ENCODE assay signal across 15 cellular contexts in genomic region chr1:66733348-66734017, GRCh38. TPM values are rescaled to one million over a fixed set of nuclear protein-coding genes. Genes with fewer than 3 reads are reported as not detected.
A peak's percentile ranks its signal among the peaks of the same experiment; 100 is the strongest.
DNase-seq lines count a peak whose midpoint lies in the region; ATAC-seq and TF ChIP-seq lines count a peak whose summit lies in the region.
"Had no signal": no experiment of that assay in that cellular context is flagged by ENCODE, and none has a peak within 500 bp of the region (broad histone marks: within the 10 kb centered on the region; RNA-seq: fewer than 3 reads in every experiment).

No MANE protein-coding gene starts in this region.

- H3K27me3 Mint-ChIP-seq in activated CD8-positive, alpha-beta T cell treated with anti-CD3 and anti-CD28 coated beads, Interleukin-2, amount 10 ng/mL, durations not matched to agents 7 days and 5 days (ENCODE audit: low read depth): no peaks in the 10 kb centered on the region

- H3K27me3 ChIP-seq in ACC112 (ENCODE audit: insufficient read depth, low read length): no peaks in the 10 kb centered on the region
- H3K27me3 ChIP-seq in OCI-LY3 (ENCODE audit: low read depth, low read length): no peaks in the 10 kb centered on the region
- H3K27me3 ChIP-seq: ascending aorta had no signal

- H3K79me2 ChIP-seq in ACC112 (ENCODE audit: control insufficient read depth, insufficient read depth, low read length, unreplicated experiment) (no peaks in the 10 kb centered on the region), OCI-LY3 (ENCODE audit: low read length) (no peaks in the 10 kb centered on the region)

- H3K9ac ChIP-seq in OCI-LY3 (ENCODE audit: low read length): 0 out of 2 replicates have a peak overlapping the region, but pooled peaks have one; percentile 3

- H3K36me3 Mint-ChIP-seq in activated CD8-positive, alpha-beta T cell treated with anti-CD3 and anti-CD28 coated beads, Interleukin-2, amount 10 ng/mL, durations not matched to agents 7 days and 5 days (ENCODE audit: low read depth): no peaks in the 10 kb centered on the region
- H3K36me3 Mint-ChIP-seq: CD4-positive, CD25-positive, alpha-beta regulatory T cell had no signal

- no peak overlapping the region for H3K4me3 Mint-ChIP-seq in activated CD8-positive, alpha-beta T cell treated with anti-CD3 and anti-CD28 coated beads, Interleukin-2, amount 10 ng/mL, durations not matched to agents 7 days and 5 days
- H3K4me3 Mint-ChIP-seq: CD4-positive, CD25-positive, alpha-beta regulatory T cell; IgD-negative memory B cell had no signal

- DNase-seq in dermis blood vessel endothelial cell (peak; percentile 35), HEK293T (ENCODE audit: extremely low spot score) (no peak), NCI-H1930 (lab: John Stamatoyannopoulos, UW) (no peak), left ventricle myocardium superior (no peak)
- no peak for DNase-seq in activated CD8-positive, alpha-beta T cell treated with anti-CD3 and anti-CD28 coated beads, Interleukin-2, amount 10 ng/mL, durations not matched to agents 7 days and 5 days
- DNase-seq: activated CD8-positive, alpha-beta memory T cell treated with anti-CD3 and anti-CD28 coated beads, Interleukin-2, amount 50 U/mL, for 48 hours; left cardiac atrium; NCI-H510A treated with DMSO at 0.1 percent for 48 hours; stimulated activated naive CD4-positive, alpha-beta T cell treated with Interleukin-2 at 50 U/mL for 16 hours had no signal

- no peaks in the 10 kb centered on the region for H3K36me3 ChIP-seq in ACC112 (ENCODE audit: insufficient read depth, low read length)
- no peaks in the 10 kb centered on the region for H3K36me3 ChIP-seq in OCI-LY3 (replicated peaks; ENCODE audit: low read depth, low read length)

- no peak overlapping the region for H3K27ac Mint-ChIP-seq in activated CD8-positive, alpha-beta T cell treated with anti-CD3 and anti-CD28 coated beads, Interleukin-2, amount 10 ng/mL, durations not matched to agents 7 days and 5 days
- H3K27ac Mint-ChIP-seq: CD4-positive, CD25-positive, alpha-beta regulatory T cell had no signal

- H3K4me1 Mint-ChIP-seq in activated CD8-positive, alpha-beta T cell treated with anti-CD3 and anti-CD28 coated beads, Interleukin-2, amount 10 ng/mL, durations not matched to agents 7 days and 5 days (ENCODE audit: low read depth): peaks cover 16% of the 10 kb centered on the region

- POLR2A ChIA-PET in activated CD8-positive, alpha-beta T cell treated with anti-CD3 and anti-CD28 coated beads, Interleukin-2, amount 10 ng/mL, durations not matched to agents 7 days and 5 days (lab: Charles Lee): no interaction called here
- POLR2A ChIA-PET in HEK293T (lab: Yijun Ruan, JAX): no interaction called here

- H3K4me1 ChIP-seq in ACC112 (ENCODE audit: control insufficient read depth, insufficient read depth, low read length, unreplicated experiment) (peaks cover 25% of the 10 kb centered on the region), OCI-LY3 (ENCODE audit: low read length) (peaks cover 4% of the 10 kb centered on the region; the same call in 1 of the 2 replicates)
- H3K4me1 ChIP-seq: ascending aorta had no signal

- H2AFZ ChIP-seq in ACC112 (ENCODE audit: low read length, unreplicated experiment): no peak overlapping the region
- H2AFZ ChIP-seq in OCI-LY3 (ENCODE audit: low read depth, low read length): peak overlapping the region; percentile 95

- H3K4me2 ChIP-seq in OCI-LY3 (ENCODE audit: low read length): peak overlapping the region; percentile 53

- ATAC-seq in GM18511 (IDR thresholded peaks at IDR 0.05; ENCODE audit: unreplicated experiment): peak; percentile 47
- no peak for ATAC-seq in activated CD8-positive, alpha-beta T cell treated with anti-CD3 and anti-CD28 coated beads, Interleukin-2, amount 10 ng/mL, durations not matched to agents 7 days and 5 days
- ATAC-seq in left ventricle myocardium superior: no peak

- no peaks in the 10 kb centered on the region for H3K9me3 Mint-ChIP-seq in activated CD8-positive, alpha-beta T cell treated with anti-CD3 and anti-CD28 coated beads, Interleukin-2, amount 10 ng/mL, durations not matched to agents 7 days and 5 days (ENCODE audit: insufficient read depth)

- H3K27ac ChIP-seq in ACC112 (ENCODE audit: low read depth, low read length) (peak overlapping the region; percentile 26; the same call in 1 of the 2 replicates), OCI-LY3 (ENCODE audit: low read length) (no peak overlapping the region)
- H3K27ac ChIP-seq: ascending aorta had no signal

- intact Hi-C loops in left ventricle myocardium superior (cut with micrococcal nuclease): no loop called here

- H3K4me3 ChIP-seq in ACC112 (ENCODE audit: low read depth, low read length): no peak overlapping the region
- peak overlapping the region; percentile 42; the same call in 1 of the 2 replicates for H3K4me3 ChIP-seq in OCI-LY3 (ENCODE audit: low read length)
- H3K4me3 ChIP-seq: ascending aorta had no signal

- CTCF ChIA-PET in activated CD8-positive, alpha-beta T cell treated with anti-CD3 and anti-CD28 coated beads, Interleukin-2, amount 10 ng/mL, durations not matched to agents 7 days and 5 days (lab: Charles Lee): interaction anchor here (1.1 to 1.5 kb wide), 2 partner anchors 8 to 491 kb away, joined by 3 to 4 read pairs; no protein-coding TSS in a partner anchor
- CTCF ChIA-PET in HEK293T (lab: Yijun Ruan, JAX): interaction anchor here (0.6 kb wide), 1 partner anchor 287 kb away, joined by 3 read pairs; no protein-coding TSS in a partner anchor

- no peaks in the 10 kb centered on the region for H3K9me3 ChIP-seq in OCI-LY3 (ENCODE audit: insufficient read depth, low read length)
- H3K9me3 ChIP-seq: ascending aorta had no signal

- H4K20me1 ChIP-seq in OCI-LY3 (ENCODE audit: insufficient read depth, low read length): no peaks in the 10 kb centered on the region

- TF ChIP-seq CTCF in OCI-LY3 (IDR thresholded peaks at IDR 0.05; ENCODE audit: low read depth, low read length): peak; percentile 51

TF ChIP-seq in HEK293T, 16 proteins besides CTCF, POLR2A, EP300 and RAD21:
- TF ChIP-seq NFRKB (IDR thresholded peaks at IDR 0.05) (no peak), ELF4 (IDR thresholded peaks at IDR 0.05) (no peak), FOXK2 (IDR thresholded peaks at IDR 0.05) (no peak), L3MBTL2 (conservative IDR thresholded peaks at IDR 0.05) (no peak), PKNOX1 (IDR thresholded peaks at IDR 0.05) (no peak), FOXM1 (IDR thresholded peaks at IDR 0.05; ENCODE audit: borderline replicate concordance) (no peak), TARDBP (IDR thresholded peaks at IDR 0.05) (no peak), ARNT (IDR thresholded peaks at IDR 0.05) (no peak), CTBP1 (IDR thresholded peaks at IDR 0.05; ENCODE audit: borderline replicate concordance) (no peak), HDGF (IDR thresholded peaks at IDR 0.05; ENCODE audit: borderline replicate concordance) (no peak), SUZ12 (IDR thresholded peaks at IDR 0.05) (no peak), LEF1 (IDR thresholded peaks at IDR 0.05; ENCODE audit: borderline replicate concordance) (no peak), ZNF384 (IDR thresholded peaks at IDR 0.05) (no peak), BHLHE40 (IDR thresholded peaks at IDR 0.05; ENCODE audit: borderline replicate concordance) (no peak), SP1 (IDR thresholded peaks at IDR 0.05) (no peak)

RNA-seq across cellular contexts. Expression of gene DYNLT5, which starts 18.8 kb away (rescaled TPM):
- total RNA-seq in dermis blood vessel endothelial cell: 1.1 and 3.9 TPM in 2 replicates
- total RNA-seq in activated CD8-positive, alpha-beta T cell treated with anti-CD3 and anti-CD28 coated beads, Interleukin-2, amount 10 ng/mL, durations not matched to agents 7 days and 5 days: not detected
- total RNA-seq in left ventricle myocardium superior: 2.2 TPM
- total RNA-seq: CD4-positive, CD25-positive, alpha-beta regulatory T cell had no signal
